Comparison of ENCODE assay signal across 8 cellular contexts in the genomic region with DNA sequence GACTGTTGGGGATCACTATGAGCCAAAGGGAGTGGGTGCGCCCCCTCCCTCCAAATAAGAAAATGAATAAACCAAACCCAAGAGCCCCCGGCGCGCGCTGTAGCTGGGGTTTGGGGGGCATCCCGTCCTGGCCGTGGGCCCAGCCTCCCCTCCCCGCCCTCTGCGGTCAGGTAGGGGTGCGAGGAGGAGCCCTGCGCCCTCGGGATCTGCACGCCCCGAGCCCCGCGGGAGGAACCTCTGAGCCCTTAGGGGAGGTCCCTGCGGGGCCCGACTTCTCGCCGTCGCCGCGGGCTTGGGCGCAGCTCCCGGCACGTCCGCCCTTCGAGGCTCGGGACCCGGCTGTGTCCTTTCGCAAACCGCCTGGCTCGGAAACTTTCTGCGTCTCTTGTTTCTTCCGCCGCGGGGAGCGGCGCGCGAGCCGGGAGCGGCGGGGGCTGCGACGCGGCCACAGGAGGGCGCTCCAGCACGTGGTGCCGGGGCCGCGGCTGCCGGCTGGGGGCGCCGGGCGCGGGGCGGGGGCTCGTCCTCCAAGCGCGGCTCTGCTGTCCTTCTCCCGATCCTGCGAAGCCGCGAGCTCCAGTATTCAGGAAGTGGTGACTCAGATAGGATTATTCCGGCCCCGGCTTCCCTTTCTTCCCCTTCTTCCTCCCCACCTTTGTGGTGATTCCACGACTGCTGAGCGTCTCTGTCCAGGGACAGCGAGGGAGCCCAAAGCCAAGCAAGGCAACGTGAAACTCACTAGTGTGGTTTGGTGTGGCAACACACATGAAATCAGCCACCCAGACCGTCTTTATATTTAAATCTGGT. TPM values are rescaled to one million over a fixed set of nuclear protein-coding genes. Genes with fewer than 3 reads are reported as not detected.
DNase-seq lines count a peak whose midpoint lies in the region; ATAC-seq lines count a peak whose summit lies in the region.

No MANE protein-coding gene starts in this region.

- H3K36me3 Mint-ChIP-seq in T-helper 1 cell treated with Interleukin-12 subunit alpha and Interleukin-12 subunit beta and Interleukin-4 antibody, amounts not matched to agents 30 μg/mL and 1 μg/mL, for 36 hours (ENCODE audit: low read depth): peaks cover 3% of the 10 kb centered on the region

- no peak for ATAC-seq in GM19452 (IDR thresholded peaks at IDR 0.05; ENCODE audit: unreplicated experiment)

- peaks cover 28% of the 10 kb centered on the region for H3K4me1 Mint-ChIP-seq in T-helper 1 cell treated with Interleukin-12 subunit alpha and Interleukin-12 subunit beta and Interleukin-4 antibody, amounts not matched to agents 30 μg/mL and 1 μg/mL, for 36 hours (ENCODE audit: low read depth)

- peak overlapping the region; percentile 85 for H3K27ac Mint-ChIP-seq in T-helper 1 cell treated with Interleukin-12 subunit alpha and Interleukin-12 subunit beta and Interleukin-4 antibody, amounts not matched to agents 30 μg/mL and 1 μg/mL, for 36 hours

- H3K27me3 Mint-ChIP-seq in T-helper 1 cell treated with Interleukin-12 subunit alpha and Interleukin-12 subunit beta and Interleukin-4 antibody, amounts not matched to agents 30 μg/mL and 1 μg/mL, for 36 hours (ENCODE audit: low read depth): no peaks in the 10 kb centered on the region

- peak overlapping the region; percentile 89 for H3K4me3 Mint-ChIP-seq in T-helper 1 cell treated with Interleukin-12 subunit alpha and Interleukin-12 subunit beta and Interleukin-4 antibody, amounts not matched to agents 30 μg/mL and 1 μg/mL, for 36 hours

- no peaks in the 10 kb centered on the region for H3K9me3 Mint-ChIP-seq in T-helper 1 cell treated with Interleukin-12 subunit alpha and Interleukin-12 subunit beta and Interleukin-4 antibody, amounts not matched to agents 30 μg/mL and 1 μg/mL, for 36 hours

- peak; percentile 95 for DNase-seq in D341Med (ENCODE audit: low spot score)
- DNase-seq in H4 (ENCODE audit: low spot score): peak; percentile 72
- DNase-seq in NCI-H1092 treated with DMSO at 0.1 percent for 48 hours (lab: John Stamatoyannopoulos, UW): peak; percentile 63
- DNase-seq in anterior cingulate cortex (lab: John Stamatoyannopoulos, UW): peak in 52 of 58 donors; percentile 28 to 77 (median 57)
- peak; percentile 74 for DNase-seq in hepatic stellate cell (ENCODE audit: low spot score)
- peak; percentile 51 for DNase-seq in renal cortical epithelial cell (ENCODE audit: low read depth)

RNA-seq across cellular contexts. Expression of gene PITPNC1, which starts 1.6 kb away (rescaled TPM):
- total RNA-seq in H4 (2014; rRNA removed; shearing (Covaris generic)): 2.5 and 6.3 TPM in 2 replicates
- 7.3 and 9.6 TPM in 2 replicates for total RNA-seq in renal cortical epithelial cell

RNA-seq across cellular contexts. Expression of gene PSMD12, which starts 12.3 kb away (rescaled TPM):
- 45.9 and 55.4 TPM in 2 replicates for total RNA-seq in H4 (2014; rRNA removed; shearing (Covaris generic))
- total RNA-seq in renal cortical epithelial cell: 31.8 and 53.4 TPM in 2 replicates
